Comparison of ENCODE assay signal across 9 cellular contexts in the genomic region with DNA sequence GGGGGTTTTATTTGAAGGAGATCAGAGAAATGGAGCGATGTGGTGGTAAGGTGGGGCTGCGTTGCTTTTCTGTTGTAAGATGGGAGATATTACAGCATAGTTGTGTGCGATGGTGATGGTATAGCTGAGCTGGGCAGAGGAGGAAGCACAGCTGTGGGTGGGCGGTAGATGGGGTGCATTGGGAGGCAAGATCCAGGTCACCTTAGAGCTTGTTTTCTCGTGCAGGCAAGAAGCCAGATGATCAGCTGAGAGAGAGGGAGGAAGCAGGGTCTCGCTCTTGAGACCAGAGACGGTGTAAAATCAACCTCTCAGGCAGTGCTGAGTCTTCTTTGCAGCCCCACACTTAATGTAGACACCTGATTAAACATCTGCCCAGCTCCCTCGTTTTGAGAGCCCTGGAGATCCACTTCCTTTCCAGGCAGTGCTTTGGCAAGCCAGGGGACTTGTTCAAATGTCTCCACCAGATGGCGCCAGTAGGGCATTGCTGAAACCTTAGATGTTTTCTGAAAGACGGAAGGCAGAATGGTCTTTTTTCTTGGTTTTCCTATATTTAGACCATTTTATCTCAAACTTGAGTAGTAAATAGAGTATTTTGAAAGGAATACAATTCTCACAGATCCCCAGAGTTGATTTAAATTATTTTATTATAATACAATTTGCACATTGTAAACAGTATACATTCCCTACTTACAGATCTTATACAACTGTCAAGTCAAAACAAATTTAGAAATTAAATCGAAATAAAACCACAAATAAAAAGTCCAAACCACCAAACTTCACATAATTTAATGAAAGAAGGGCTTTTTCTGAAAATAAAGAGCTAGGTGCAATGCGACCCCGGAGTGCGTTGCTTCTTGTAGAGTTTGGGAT. TPM values are rescaled to one million over a fixed set of nuclear protein-coding genes. Genes with fewer than 3 reads are reported as not detected.
DNase-seq lines count a peak whose midpoint lies in the region; ATAC-seq and TF ChIP-seq lines count a peak whose summit lies in the region.
"Had no signal": no experiment of that assay in that cellular context is flagged by ENCODE, and none has a peak within 500 bp of the region (broad histone marks: within the 10 kb centered on the region; RNA-seq: fewer than 3 reads in every experiment).

No MANE protein-coding gene starts in this region.

- peak; percentile 97 for TF ChIP-seq CTCF in HFFc6 (IDR thresholded peaks at IDR 0.05)

- no peak overlapping the region for H3K27ac Mint-ChIP-seq in HFFc6

- ATAC-seq in activated CD4-positive, CD25-positive, alpha-beta regulatory T cell treated with anti-CD3 and anti-CD28 coated beads, Interleukin-2, amount 50 U/mL, for 24 hours = peak; percentile 36 to 63
- no peak for ATAC-seq in GM18873 (IDR thresholded peaks at IDR 0.05; ENCODE audit: low FRiP score, unreplicated experiment)

- peak; percentile 72 for DNase-seq in D341Med (ENCODE audit: low spot score)
- peak; percentile 72 for DNase-seq in HFFc6
- peak; percentile 84 for DNase-seq in NCI-H345 (lab: John Stamatoyannopoulos, UW)
- DNase-seq in central memory CD4-positive, alpha-beta T cell = peak; percentile 52
- DNase-seq in kidney tubule cell (ENCODE audit: low spot score) = peak; percentile 70
- DNase-seq in stimulated activated CD4-positive, alpha-beta T cell treated with anti-CD3 and anti-CD28 coated beads, Interleukin-2, amount 100 ng/mL, for 4 hours (ENCODE audit: low read depth) = peak; percentile 46

- no peaks in the 10 kb centered on the region for H3K36me3 Mint-ChIP-seq in HFFc6 (ENCODE audit: low read depth)

- H3K27me3 Mint-ChIP-seq in HFFc6 (ENCODE audit: insufficient read depth) = peaks cover 9% of the 10 kb centered on the region

- H3K4me1 Mint-ChIP-seq in HFFc6 (ENCODE audit: low read depth) = peaks cover 45% of the 10 kb centered on the region

- H3K4me3 Mint-ChIP-seq in HFFc6 = no peak overlapping the region

- H3K9me3 Mint-ChIP-seq in HFFc6 = no peaks in the 10 kb centered on the region

RNA-seq across cellular contexts. Expression of a gene that starts 21.1 kb away (rescaled TPM):
- 10 to 100 TPM; 18.3 to 91.5 (median 23.2) TPM for total RNA-seq in HFFc6 (2021; fragmentation: NEBNext Ultra II Directional; extraction: Animal tissue kit (Norgen Biotek cat#: 25700))
- total RNA-seq: T-helper 1 cell treated with Interleukin-12 subunit alpha and Interleukin-12 subunit beta and Interleukin-4 antibody, amounts not matched to agents 30 ng/mL and 1 ng/mL, for 36 hours had no signal
